ENCODE assay signal across 14 cellular contexts in the genomic region with DNA sequence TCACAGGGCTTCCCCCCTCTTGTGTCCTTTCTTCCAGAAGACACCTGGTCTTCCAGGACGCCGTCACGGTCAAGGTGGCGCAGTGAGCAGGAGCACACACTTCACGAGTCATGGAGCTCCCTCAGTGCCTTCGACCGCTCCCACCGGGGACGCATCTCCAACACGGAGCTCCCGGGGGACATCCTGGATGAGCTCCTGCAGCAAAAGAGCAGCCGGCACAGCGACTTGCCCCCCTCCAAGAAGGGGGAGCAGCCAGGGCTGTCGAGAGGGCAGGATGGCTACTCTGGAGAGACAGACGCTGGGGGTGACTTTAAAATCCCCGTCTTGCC.
DNase-seq lines count a peak whose midpoint lies in the region; ATAC-seq, FAIRE-seq and TF ChIP-seq lines count a peak whose summit lies in the region.
"Had no signal": no experiment of that assay in that cellular context is flagged by ENCODE, and none has a peak within 500 bp of the region (broad histone marks: within the 10 kb centered on the region; RNA-seq: fewer than 3 reads in every experiment).

No MANE protein-coding gene starts in this region.

- peaks cover 5% of the 10 kb centered on the region for H3K9me1 ChIP-seq in K562 (ENCODE audit: control insufficient read depth, insufficient read depth, low read length)

- H3K9ac ChIP-seq in HCT116 (ENCODE audit: low read length) (0 out of 2 replicates have a peak overlapping the region, but pooled peaks have one; percentile 17), K562 (ENCODE audit: insufficient read depth in 1 of 2, low read depth in 2 of 2, low read length in 2 of 2) (no peak overlapping the region; a peak in 1 of 4 replicates)

- POLR2A ChIA-PET in HCT116 (lab: Charles Lee): no interaction called here
- POLR2A ChIA-PET in K562 (lab: Yijun Ruan, JAX): interaction anchor here (0.6 kb wide), 1 partner anchor 26 kb away, joined by 3 read pairs; no protein-coding TSS in a partner anchor
- POLR2A ChIA-PET in OCI-LY7 (lab: Charles Lee): no interaction called here

- no peak for TF ChIP-seq POLR2A in HCT116 (IDR thresholded peaks at IDR 0.05; ENCODE audit: borderline replicate concordance, extremely low read depth, insufficient read depth, insufficient read length)
- TF ChIP-seq POLR2A in K562 (conservative IDR thresholded peaks at IDR 0.05): no peak
- TF ChIP-seq POLR2A in thyroid gland (IDR thresholded peaks at IDR 0.05): no peak

- no peak for FAIRE-seq in K562 (lab: Jason Lieb, UNC)

- H3K4me2 ChIP-seq in HCT116 (ENCODE audit: low read length): 0 out of 2 replicates have a peak overlapping the region, but pooled peaks have one; percentile 64
- no peak overlapping the region for H3K4me2 ChIP-seq in K562 (ENCODE audit: insufficient read depth, low read length)
- H3K4me2 ChIP-seq in OCI-LY7 (ENCODE audit: low read length): no peak overlapping the region

- H3K27ac ChIP-seq in HCT116 (ENCODE audit: low read depth, low read length) (no peak overlapping the region), K562 (ENCODE audit: extremely low read depth, low read depth, low read length) (no peak overlapping the region; the same call in 2 of the 3 replicates), layer of hippocampus (ENCODE audit: low read depth, low read length) (peak overlapping the region; percentile 3), thyroid gland (peak overlapping the region; percentile 71 to 87 (median 85)), OCI-LY7 (ENCODE audit: low read depth, low read length, poor library complexity, severe bottlenecking) (no peak overlapping the region)
- H3K27ac ChIP-seq: Peyer's patch, SJSA1 had no signal

- H3K4me3 ChIP-seq in HCT116 (replicated peaks in 1 of 2; ENCODE audit: low read depth in 1 of 2, low read length in 2 of 2): no peak overlapping the region
- no peak overlapping the region for H3K4me3 ChIP-seq in K562
- no peak overlapping the region for H3K4me3 ChIP-seq in thyroid gland (replicated peaks in 1 of 3)
- H3K4me3 ChIP-seq in OCI-LY7 (ENCODE audit: low read depth, low read length, poor library complexity, severe bottlenecking): no peak overlapping the region
- H3K4me3 ChIP-seq: A549, MG63, Peyer's patch, SJSA1 had no signal

- H3K4me1 ChIP-seq in HCT116 (ENCODE audit: control insufficient read depth in 1 of 2, insufficient read depth in 2 of 2, low read length in 2 of 2) (peaks cover 10 to 13% of the 10 kb centered on the region in 2 experiments), K562 (replicated peaks in 1 of 2; ENCODE audit: control insufficient read depth in 2 of 2, insufficient read depth in 2 of 2, low read length in 2 of 2) (peaks cover 9% of the 10 kb centered on the region in 2 experiments; a peak in 4 of 5 replicates), thyroid gland (peaks cover 17 to 32% of the 10 kb centered on the region in 2 donors), OCI-LY7 (ENCODE audit: insufficient read depth, low read length, poor library complexity, severe bottlenecking) (peaks cover 4% of the 10 kb centered on the region)
- H3K4me1 ChIP-seq: Caco-2 had no signal

- DNase-seq in HCT116 (ENCODE audit: low read depth, low spot score) (no peak), K562 (ENCODE audit: extremely low read depth in 1 of 4, low spot score in 3 of 4) (no peak), thyroid gland (no peak), NCI-H1930 (lab: John Stamatoyannopoulos, UW) (no peak), OCI-LY7 (ENCODE audit: low spot score) (no peak)
- DNase-seq in stimulated activated CD4-positive, alpha-beta T cell treated with anti-CD3 and anti-CD28 coated beads, Interleukin-2, amount 100 ng/mL, for 48 hours: no peak
- DNase-seq: NCI-H1417 treated with DMSO at 0.1 percent for 48 hours had no signal

- 69% methylated on average over 16 of the region's 16 CpGs for WGBS in K562 (ENCODE audit: insufficient coverage, low coverage, missing lambda C conversion rate)
- WGBS in thyroid gland, 2 donors: 67 to 83% methylated on average over 3 to 16 of the region's 16 CpGs

- CTCF ChIA-PET in HCT116 (lab: Charles Lee) (interaction anchor here (1.3 kb wide), 1 partner anchor 10 kb away, joined by 3 read pairs; no protein-coding TSS in a partner anchor), K562 (lab: Yijun Ruan, JAX; ENCODE audit: low intra/inter-chr PET ratio) (interaction anchor here (0.6 kb wide), 1 partner anchor 8 kb away, joined by 3 read pairs; no protein-coding TSS in a partner anchor), OCI-LY7 (lab: Charles Lee; ENCODE audit: unreplicated experiment) (no interaction called here)

- H3K9me2 ChIP-seq in HCT116 (ENCODE audit: insufficient read depth): no peaks in the 10 kb centered on the region
- H3K9me2 ChIP-seq in OCI-LY7 (ENCODE audit: insufficient read depth, low read length): no peaks in the 10 kb centered on the region

- intact Hi-C loops in HCT116 (cut with micrococcal nuclease) (no loop called here), K562 (cut with micrococcal nuclease) (no loop called here), thyroid gland (cut with DNase I) (no loop called here), OCI-LY7 (cut with micrococcal nuclease; ENCODE audit: unreplicated experiment) (no loop called here)

- H3K27me3 ChIP-seq in HCT116 (ENCODE audit: insufficient read depth, low read length): no peaks in the 10 kb centered on the region
- no peaks in the 10 kb centered on the region for H3K27me3 ChIP-seq in K562 (ENCODE audit: control insufficient read depth in 2 of 2, insufficient read depth in 2 of 2, low read length in 2 of 2)
- H3K27me3 ChIP-seq in layer of hippocampus (ENCODE audit: control insufficient read depth, insufficient read depth, low read length): no peaks in the 10 kb centered on the region
- no peaks in the 10 kb centered on the region for H3K27me3 ChIP-seq in thyroid gland
- H3K27me3 ChIP-seq: MG63, Peyer's patch, SJSA1 had no signal

- ATAC-seq in HCT116 (no peak), K562 (no peak), HG03354 (IDR thresholded peaks at IDR 0.05; ENCODE audit: poor library complexity, severe bottlenecking, unreplicated experiment) (no peak)

- RAD21 ChIA-PET in HCT116 (lab: Charles Lee; ENCODE audit: low non-redundant PET in 1 of 2, low total read pairs in 2 of 2, uncharacterized antibody in 2 of 2, unreplicated experiment in 2 of 2): no interaction called here

- no peak overlapping the region for H2AFZ ChIP-seq in HCT116 (ENCODE audit: low read depth, low read length, poor library complexity, severe bottlenecking)
- H2AFZ ChIP-seq in K562 (ENCODE audit: low read depth, low read length): 0 out of 2 replicates have a peak overlapping the region, but pooled peaks have one; percentile 89
- no peak overlapping the region for H2AFZ ChIP-seq in OCI-LY7 (ENCODE audit: low read length)

- TF ChIP-seq RAD21 in HCT116 (IDR thresholded peaks at IDR 0.05; ENCODE audit: low read depth) (no peak), K562 (CRISPR knock-in tag; conservative IDR thresholded peaks at IDR 0.05 in 1 of 2, IDR thresholded peaks at IDR 0.05 in 1 of 2) (no peak)

- H3K9me3 ChIP-seq in HCT116 (ENCODE audit: control insufficient read depth in 1 of 2, insufficient read depth in 1 of 2, low read depth in 1 of 2, low read length in 2 of 2) (no peaks in the 10 kb centered on the region), K562 (replicated peaks; ENCODE audit: control insufficient read depth, insufficient read depth, low read depth, low read length) (0 out of 2 replicates have a peak, but pooled peaks cover 2% of the 10 kb centered on the region), thyroid gland (no peaks in the 10 kb centered on the region), OCI-LY7 (ENCODE audit: low read length) (no peaks in the 10 kb centered on the region)
- H3K9me3 ChIP-seq: A549, Peyer's patch, SJSA1 had no signal

- in situ Hi-C loops in K562 (cut with MboI): no loop called here

- no peaks in the 10 kb centered on the region for H4K20me1 ChIP-seq in HCT116 (ENCODE audit: insufficient read depth)
- H4K20me1 ChIP-seq in K562 (replicated peaks; ENCODE audit: control insufficient read depth, insufficient read depth, low read length): no peaks in the 10 kb centered on the region
- no peaks in the 10 kb centered on the region for H4K20me1 ChIP-seq in OCI-LY7 (ENCODE audit: insufficient read depth, low read length)

- H3K79me2 ChIP-seq in HCT116 (ENCODE audit: insufficient read depth, low read length) (no peaks in the 10 kb centered on the region), K562 (ENCODE audit: control insufficient read depth, insufficient read depth, low read length) (no peaks in the 10 kb centered on the region), OCI-LY7 (ENCODE audit: insufficient read depth, low read depth, low read length) (no peaks in the 10 kb centered on the region)

- TF ChIP-seq CTCF in HCT116 (IDR thresholded peaks at IDR 0.05 in 2 of 3, conservative IDR thresholded peaks at IDR 0.05 in 1 of 3; ENCODE audit: borderline replicate concordance in 1 of 3, insufficient read depth in 1 of 3, low read depth in 2 of 3, low read length in 2 of 3): no peak
- no peak for TF ChIP-seq CTCF in K562 (IDR thresholded peaks at IDR 0.05 in 2 of 3, conservative IDR thresholded peaks at IDR 0.05 in 1 of 3; ENCODE audit: insufficient read depth in 2 of 3, low read depth in 1 of 3, low read length in 3 of 3)
- TF ChIP-seq CTCF in thyroid gland (IDR thresholded peaks at IDR 0.05): no peak
- TF ChIP-seq CTCF in OCI-LY7 (conservative IDR thresholded peaks at IDR 0.05; ENCODE audit: low read length): no peak

- TF ChIP-seq EP300 in K562 (IDR thresholded peaks at IDR 0.05; ENCODE audit: low read length): no peak

- H3K36me3 ChIP-seq in HCT116 (ENCODE audit: control insufficient read depth in 1 of 2, insufficient read depth in 2 of 2, low read length in 2 of 2) (no peaks in the 10 kb centered on the region), K562 (ENCODE audit: control insufficient read depth, insufficient read depth, low read length) (no peaks in the 10 kb centered on the region), thyroid gland (no peaks in the 10 kb centered on the region), OCI-LY7 (ENCODE audit: insufficient read depth, low read length) (no peaks in the 10 kb centered on the region)
- H3K36me3 ChIP-seq: SJSA1 had no signal

- no TSS peak for BruUV-seq in HCT116 (replicated peaks; lab: Mats Ljungman, UMichigan)
- BruUV-seq in K562 (replicated peaks; lab: Mats Ljungman, UMichigan): no TSS peak
- BruUV-seq in OCI-LY7 (replicated peaks; lab: Mats Ljungman, UMichigan): no TSS peak

TF ChIP-seq in HCT116, 20 proteins besides CTCF, POLR2A, EP300 and RAD21 (continues in another document):
- TF ChIP-seq SRF (IDR thresholded peaks at IDR 0.05; ENCODE audit: low read depth) (no peak), EZH2 (IDR thresholded peaks at IDR 0.05) (no peak), EZH2phosphoT487 (IDR thresholded peaks at IDR 0.05; ENCODE audit: borderline replicate concordance) (no peak), TCF7L2 (IDR thresholded peaks at IDR 0.05; ENCODE audit: borderline replicate concordance, extremely low read depth, insufficient read depth, insufficient read length) (no peak)

TF ChIP-seq in K562, 482 proteins besides CTCF, POLR2A, EP300 and RAD21 (continues in another document):
- TF ChIP-seq ZNF780A (CRISPR knock-in tag; IDR thresholded peaks at IDR 0.05) (no peak), HNRNPK (IDR thresholded peaks at IDR 0.05; ENCODE audit: low read depth, low read length, poor library complexity, severe bottlenecking) (no peak), ZNF143 (CRISPR knock-in tag; IDR thresholded peaks at IDR 0.05) (no peak), GABPA (tag; conservative IDR thresholded peaks at IDR 0.05; ENCODE audit: low read depth) (no peak), ZNF778 (CRISPR knock-in tag; IDR thresholded peaks at IDR 0.05) (no peak)

Comparison
In these comparisons a context has a peak if more than half of its experiments do, and no peak if none do; other contexts are left out.
1. H3K27ac ChIP-seq: peak in layer of hippocampus (single experiment) and thyroid gland (3 of 3); none in HCT116 (single experiment), K562 (single experiment) and OCI-LY7 (single experiment).